Comparison of ENCODE assay signal across 14 cellular contexts in the genomic region with DNA sequence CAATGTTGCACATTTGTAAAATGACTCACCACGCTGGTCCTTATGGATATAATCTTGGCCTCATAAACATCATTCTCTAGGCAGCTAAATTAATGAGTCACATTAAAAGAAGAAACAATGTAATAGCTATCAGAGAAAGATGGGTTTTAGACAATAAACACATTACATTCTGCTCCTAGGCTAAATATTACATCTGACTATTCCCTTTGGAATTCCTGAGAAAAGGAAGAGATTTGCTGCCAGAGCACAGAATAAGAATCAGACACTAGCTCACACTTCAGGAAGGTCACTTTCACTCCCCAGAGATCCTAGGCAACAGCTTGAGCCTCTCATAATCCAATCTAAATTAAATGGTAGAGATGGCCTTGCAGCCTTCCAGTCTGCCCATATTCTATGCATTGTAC.
DNase-seq lines count a peak whose midpoint lies in the region; ATAC-seq, FAIRE-seq and TF ChIP-seq lines count a peak whose summit lies in the region.
"Had no signal": no experiment of that assay in that cellular context is flagged by ENCODE, and none has a peak within 500 bp of the region (broad histone marks: within the 10 kb centered on the region; RNA-seq: fewer than 3 reads in every experiment).

No MANE protein-coding gene starts in this region.

- H2AFZ ChIP-seq in endothelial cell of umbilical vein (ENCODE audit: low read depth, low read length) = no peak overlapping the region

- CTCF ChIA-PET in endothelial cell of umbilical vein (lab: Charles Lee) = interaction anchor here (1.1 to 2.6 kb wide), 4 partner anchors 8 to 44 kb away, joined by 3 to 15 read pairs (median 10); no protein-coding TSS in a partner anchor

- H3K27ac ChIP-seq in endothelial cell of umbilical vein (ENCODE audit: insufficient read depth, low read depth, low read length) (peak overlapping the region; percentile 64), rectal smooth muscle tissue (ENCODE audit: low read depth, low read length) (peak overlapping the region; percentile 17)
- H3K27ac ChIP-seq: lower lobe of right lung had no signal

- H3K9me1 ChIP-seq in endothelial cell of umbilical vein (replicated peaks; ENCODE audit: control insufficient read depth, extremely low read depth, insufficient read depth, low read length) = no peaks in the 10 kb centered on the region

- BruUV-seq in endothelial cell of umbilical vein (replicated peaks; lab: Mats Ljungman, UMichigan) = no TSS peak

- no peak overlapping the region for H3K4me3 ChIP-seq in endothelial cell of umbilical vein (replicated peaks in 1 of 3; ENCODE audit: insufficient read depth in 1 of 3, low read depth in 1 of 3, low read length in 3 of 3)
- H3K4me3 ChIP-seq in rectal smooth muscle tissue (ENCODE audit: low read length) = no peak overlapping the region
- H3K4me3 ChIP-seq: lower lobe of right lung had no signal

- TF ChIP-seq POLR2A in endothelial cell of umbilical vein (IDR thresholded peaks at IDR 0.05; ENCODE audit: low read depth, low read length) = no peak

- H3K4me1 ChIP-seq in endothelial cell of umbilical vein (ENCODE audit: control insufficient read depth, extremely low read depth, insufficient read depth, low read length) = peaks cover 12% of the 10 kb centered on the region
- peaks cover 5% of the 10 kb centered on the region for H3K4me1 ChIP-seq in rectal smooth muscle tissue (ENCODE audit: control insufficient read depth, insufficient read depth, low read length)

- POLR2A ChIA-PET in endothelial cell of umbilical vein (lab: Charles Lee) = no interaction called here

- no peak for TF ChIP-seq CTCF in D721Med (IDR thresholded peaks at IDR 0.05; ENCODE audit: insufficient read depth, missing control alignments)
- TF ChIP-seq CTCF in endothelial cell of umbilical vein (IDR thresholded peaks at IDR 0.05; ENCODE audit: extremely low read depth in 1 of 2, insufficient read depth in 1 of 2, low read depth in 1 of 2, low read length in 2 of 2) = no peak

- H3K79me2 ChIP-seq in endothelial cell of umbilical vein (ENCODE audit: control insufficient read depth, insufficient read depth, low read length) = no peaks in the 10 kb centered on the region

- H3K9ac ChIP-seq in endothelial cell of umbilical vein (replicated peaks; ENCODE audit: extremely low read depth, insufficient read depth, low read length) = no peak overlapping the region
- no peak overlapping the region for H3K9ac ChIP-seq in rectal smooth muscle tissue (ENCODE audit: low read length)

- no peaks in the 10 kb centered on the region for H4K20me1 ChIP-seq in endothelial cell of umbilical vein (replicated peaks; ENCODE audit: control insufficient read depth, extremely low read depth, insufficient read depth, low read length)

- H3K4me2 ChIP-seq in endothelial cell of umbilical vein (ENCODE audit: insufficient read depth, low read length) = peak overlapping the region; percentile 19

- no peak for ATAC-seq in GM19023 (IDR thresholded peaks at IDR 0.05; ENCODE audit: unreplicated experiment)
- ATAC-seq: activated naive CD8-positive, alpha-beta T cell treated with anti-CD3 and anti-CD28 coated beads, Interleukin-2, amount 50 U/mL, for 24 hours; lower lobe of right lung had no signal

- dilution Hi-C loops in endothelial cell of umbilical vein (cut with MboI; ENCODE audit: extremely low pct_ligation_motif_present, low sequenced_read_pairs) = no loop called here

- intact Hi-C loops in endothelial cell of umbilical vein (cut with micrococcal nuclease) = no loop called here

- DNase-seq in D721Med (ENCODE audit: insufficient read length, low spot score) (peak; percentile 17), NCI-H524 treated with DMSO at 0.1 percent for 48 hours (lab: John Stamatoyannopoulos, UW) (peak; percentile 73), endothelial cell of umbilical vein (ENCODE audit: low read depth, low spot score) (peak; percentile 70), NCI-H1105 (lab: John Stamatoyannopoulos, UW) (no peak), DMS79 (lab: John Stamatoyannopoulos, UW) (no peak)
- no peak for DNase-seq in NK-92 treated with Interleukin-12 subunit alpha and Interleukin-12 subunit beta, amount 100 ng/mL, for 24 hours (lab: John Stamatoyannopoulos, UW)
- DNase-seq: activated naive CD8-positive, alpha-beta T cell treated with anti-CD3 and anti-CD28 coated beads, Interleukin-2, amount 50 U/mL, for 24 hours; effector CD4-positive, alpha-beta T cell; lower lobe of right lung; NCI-H1417; SHP77 treated with DMSO at 0.1 percent for 48 hours; stimulated activated CD4-positive, alpha-beta T cell treated with anti-CD3 and anti-CD28 coated beads, Interleukin-4, amount 100 ng/mL, for 24 hours had no signal

- H3K27me3 ChIP-seq in endothelial cell of umbilical vein (ENCODE audit: control insufficient read depth in 2 of 2, insufficient read depth in 2 of 2, low read length in 2 of 2) (no peaks in the 10 kb centered on the region), rectal smooth muscle tissue (ENCODE audit: control insufficient read depth, insufficient read depth, low read length) (no peaks in the 10 kb centered on the region)

- FAIRE-seq in D721Med (lab: Jason Lieb, UNC) (peak; percentile 81), endothelial cell of umbilical vein (lab: Jason Lieb, UNC) (peak; percentile 80)

- H3K36me3 ChIP-seq in endothelial cell of umbilical vein (ENCODE audit: control insufficient read depth in 2 of 2, extremely low read depth in 1 of 2, insufficient read depth in 2 of 2, low read length in 2 of 2) (no peaks in the 10 kb centered on the region), rectal smooth muscle tissue (ENCODE audit: control insufficient read depth, insufficient read depth, low read length) (no peaks in the 10 kb centered on the region)
- H3K36me3 ChIP-seq: lower lobe of right lung had no signal

- H3K9me3 ChIP-seq in endothelial cell of umbilical vein (replicated peaks; ENCODE audit: control insufficient read depth, insufficient read depth, low read length) = no peaks in the 10 kb centered on the region
- H3K9me3 ChIP-seq: lower lobe of right lung had no signal

TF ChIP-seq in endothelial cell of umbilical vein, 7 proteins besides CTCF, POLR2A, EP300 and RAD21:
- TF ChIP-seq POLR2AphosphoS5 (IDR thresholded peaks at IDR 0.05; ENCODE audit: insufficient read depth, low read depth, low read length) = no peak
- TF ChIP-seq JUN (IDR thresholded peaks at IDR 0.05; ENCODE audit: borderline replicate concordance, insufficient read depth, insufficient read length, low read depth) = peak; percentile 72
- TF ChIP-seq MYC (IDR thresholded peaks at IDR 0.05; ENCODE audit: low read depth, low read length) = no peak
- peak; percentile 19 for TF ChIP-seq GATA2 (IDR thresholded peaks at IDR 0.05; ENCODE audit: insufficient read depth, insufficient read length, low read depth, low read length)
- no peak for TF ChIP-seq EZH2 (IDR thresholded peaks at IDR 0.05; ENCODE audit: borderline replicate concordance, low read depth, low read length, severe bottlenecking)
- TF ChIP-seq, protein P1, sequence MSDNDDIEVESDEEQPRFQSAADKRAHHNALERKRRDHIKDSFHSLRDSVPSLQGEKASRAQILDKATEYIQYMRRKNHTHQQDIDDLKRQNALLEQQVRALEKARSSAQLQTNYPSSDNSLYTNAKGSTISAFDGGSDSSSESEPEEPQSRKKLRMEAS (IDR thresholded peaks at IDR 0.05; ENCODE audit: insufficient read depth, insufficient read length) = no peak
- peak; percentile 67 for TF ChIP-seq FOS (IDR thresholded peaks at IDR 0.05; ENCODE audit: borderline replicate concordance, insufficient read depth, low read length)

Comparison
In these comparisons a context has a peak if more than half of its experiments do, and no peak if none do; other contexts are left out.
1. DNase-seq: peak in D721Med (single experiment), NCI-H524 treated with DMSO at 0.1 percent for 48 hours (single experiment) and endothelial cell of umbilical vein (single experiment); none in NK-92 treated with Interleukin-12 subunit alpha and Interleukin-12 subunit beta, amount 100 ng/mL, for 24 hours (single experiment), NCI-H1105 (single experiment) and DMS79 (single experiment).